In the genomic region with DNA sequence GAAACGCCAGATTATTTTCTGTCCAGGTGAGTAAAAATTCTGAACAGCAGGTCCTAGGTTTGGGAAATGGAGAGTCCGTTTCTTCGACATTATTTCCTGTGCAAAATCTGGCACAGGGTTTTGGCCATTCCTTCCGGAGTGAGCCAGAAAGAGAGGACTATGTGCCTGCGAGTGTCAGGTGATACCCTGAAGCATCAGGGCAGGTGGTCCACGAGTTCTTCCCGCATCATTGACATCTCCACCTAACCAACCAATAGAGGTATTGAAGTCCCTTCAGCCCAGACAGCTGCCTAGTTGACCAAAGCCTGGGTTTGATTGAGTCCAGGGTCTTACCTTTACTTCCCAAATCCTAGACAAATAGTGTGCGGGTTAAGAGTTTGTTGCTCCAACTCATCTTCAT, we compare ENCODE assay signal across 1 cellular context.
TF ChIP-seq lines count a peak whose summit lies in the region.

No MANE protein-coding gene starts in this region.

TF ChIP-seq in liver, 16 proteins besides CTCF, POLR2A, EP300 and RAD21 (continued from another document):
- TF ChIP-seq, protein P1, sequence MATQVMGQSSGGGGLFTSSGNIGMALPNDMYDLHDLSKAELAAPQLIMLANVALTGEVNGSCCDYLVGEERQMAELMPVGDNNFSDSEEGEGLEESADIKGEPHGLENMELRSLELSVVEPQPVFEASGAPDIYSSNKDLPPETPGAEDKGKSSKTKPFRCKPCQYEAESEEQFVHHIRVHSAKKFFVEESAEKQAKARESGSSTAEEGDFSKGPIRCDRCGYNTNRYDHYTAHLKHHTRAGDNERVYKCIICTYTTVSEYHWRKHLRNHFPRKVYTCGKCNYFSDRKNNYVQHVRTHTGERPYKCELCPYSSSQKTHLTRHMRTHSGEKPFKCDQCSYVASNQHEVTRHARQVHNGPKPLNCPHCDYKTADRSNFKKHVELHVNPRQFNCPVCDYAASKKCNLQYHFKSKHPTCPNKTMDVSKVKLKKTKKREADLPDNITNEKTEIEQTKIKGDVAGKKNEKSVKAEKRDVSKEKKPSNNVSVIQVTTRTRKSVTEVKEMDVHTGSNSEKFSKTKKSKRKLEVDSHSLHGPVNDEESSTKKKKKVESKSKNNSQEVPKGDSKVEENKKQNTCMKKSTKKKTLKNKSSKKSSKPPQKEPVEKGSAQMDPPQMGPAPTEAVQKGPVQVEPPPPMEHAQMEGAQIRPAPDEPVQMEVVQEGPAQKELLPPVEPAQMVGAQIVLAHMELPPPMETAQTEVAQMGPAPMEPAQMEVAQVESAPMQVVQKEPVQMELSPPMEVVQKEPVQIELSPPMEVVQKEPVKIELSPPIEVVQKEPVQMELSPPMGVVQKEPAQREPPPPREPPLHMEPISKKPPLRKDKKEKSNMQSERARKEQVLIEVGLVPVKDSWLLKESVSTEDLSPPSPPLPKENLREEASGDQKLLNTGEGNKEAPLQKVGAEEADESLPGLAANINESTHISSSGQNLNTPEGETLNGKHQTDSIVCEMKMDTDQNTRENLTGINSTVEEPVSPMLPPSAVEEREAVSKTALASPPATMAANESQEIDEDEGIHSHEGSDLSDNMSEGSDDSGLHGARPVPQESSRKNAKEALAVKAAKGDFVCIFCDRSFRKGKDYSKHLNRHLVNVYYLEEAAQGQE (IDR thresholded peaks at IDR 0.05), result no peak
- TF ChIP-seq HNF4A (conservative IDR thresholded peaks at IDR 0.05) (no peak), EGR1 (IDR thresholded peaks at IDR 0.05; ENCODE audit: low read depth in 2 of 2) (no peak), NR2F2 (IDR thresholded peaks at IDR 0.05) (no peak), FOXA1 (IDR thresholded peaks at IDR 0.05) (no peak), RXRA (IDR thresholded peaks at IDR 0.05) (no peak), HNF4G (IDR thresholded peaks at IDR 0.05) (no peak)
- TF ChIP-seq, protein P2, sequence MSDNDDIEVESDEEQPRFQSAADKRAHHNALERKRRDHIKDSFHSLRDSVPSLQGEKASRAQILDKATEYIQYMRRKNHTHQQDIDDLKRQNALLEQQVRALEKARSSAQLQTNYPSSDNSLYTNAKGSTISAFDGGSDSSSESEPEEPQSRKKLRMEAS (IDR thresholded peaks at IDR 0.05), result no peak
- TF ChIP-seq, protein P3, sequence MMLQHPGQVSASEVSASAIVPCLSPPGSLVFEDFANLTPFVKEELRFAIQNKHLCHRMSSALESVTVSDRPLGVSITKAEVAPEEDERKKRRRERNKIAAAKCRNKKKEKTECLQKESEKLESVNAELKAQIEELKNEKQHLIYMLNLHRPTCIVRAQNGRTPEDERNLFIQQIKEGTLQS (IDR thresholded peaks at IDR 0.05), result no peak
